8 cellular contexts compared by ENCODE assay signal in the genomic region with DNA sequence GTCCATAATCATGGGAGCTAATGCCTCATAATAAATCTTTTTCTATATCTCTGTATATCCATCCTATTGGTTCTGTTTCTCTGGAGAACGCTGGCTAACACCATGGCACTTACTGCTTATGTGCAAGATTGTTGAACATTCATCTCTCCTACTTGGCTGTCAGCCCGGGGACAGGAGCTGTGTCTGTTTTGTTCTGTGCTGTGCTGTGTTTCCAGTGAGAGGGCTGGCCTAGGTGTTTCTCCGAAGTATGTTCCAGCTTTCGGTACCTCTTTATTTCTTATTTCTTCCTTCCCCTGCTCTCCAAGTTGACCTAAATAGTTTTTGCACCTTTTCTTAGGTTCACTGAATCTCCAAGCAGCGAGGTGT. TPM values are rescaled to one million over a fixed set of nuclear protein-coding genes. Genes with fewer than 3 reads are reported as not detected.
DNase-seq lines count a peak whose midpoint lies in the region; ATAC-seq and TF ChIP-seq lines count a peak whose summit lies in the region.
"Had no signal": no experiment of that assay in that cellular context is flagged by ENCODE, and none has a peak within 500 bp of the region (broad histone marks: within the 10 kb centered on the region; RNA-seq: fewer than 3 reads in every experiment).

No MANE protein-coding gene starts in this region.

- H3K4me1 ChIP-seq in Peyer's patch, result peaks cover 3 to 25% (median 17%) of the 10 kb centered on the region in 4 donors
- peaks cover 28% of the 10 kb centered on the region for H3K4me1 ChIP-seq in mucosa of stomach (ENCODE audit: control insufficient read depth, insufficient read depth, low read length)
- peaks cover 0 to 4% of the 10 kb centered on the region in 2 donors for H3K4me1 ChIP-seq in aorta (ENCODE audit: control insufficient read depth in 1 of 2, insufficient read depth in 2 of 2, low read length in 2 of 2)

- H3K4me1 Mint-ChIP-seq in endothelial cell (ENCODE audit: unreplicated experiment), result peaks cover 20% of the 10 kb centered on the region

- H3K36me3 ChIP-seq in Peyer's patch (no peaks in the 10 kb centered on the region), mucosa of stomach (ENCODE audit: control insufficient read depth, insufficient read depth, low read length) (no peaks in the 10 kb centered on the region), aorta (ENCODE audit: control insufficient read depth in 1 of 2, insufficient read depth in 2 of 2, low read length in 1 of 2) (no peaks in the 10 kb centered on the region)

- peak; percentile 66 for ATAC-seq in aorta (ENCODE audit: low FRiP score)

- H3K36me3 Mint-ChIP-seq in endothelial cell (ENCODE audit: low read depth, unreplicated experiment), result no peaks in the 10 kb centered on the region

- no peak for TF ChIP-seq POLR2A in Peyer's patch (IDR thresholded peaks at IDR 0.05)

- H3K9ac ChIP-seq in mucosa of stomach (ENCODE audit: low read length), result peak overlapping the region; percentile 37

- peaks cover 19% of the 10 kb centered on the region for H3K27me3 Mint-ChIP-seq in endothelial cell (ENCODE audit: unreplicated experiment)

- intact Hi-C loops in aorta (cut with DNase I), result loop anchor here (2.0 kb wide), 2 partner anchors 18 to 38 kb away; partner anchors contain the start of gene NR4A1 (in 1 of the 2)

- H3K9me3 Mint-ChIP-seq in endothelial cell (ENCODE audit: unreplicated experiment), result no peaks in the 10 kb centered on the region

- H3K27me3 ChIP-seq in Peyer's patch (no peaks in the 10 kb centered on the region), mucosa of stomach (ENCODE audit: control insufficient read depth, insufficient read depth, low read length) (peaks cover 11% of the 10 kb centered on the region), aorta (ENCODE audit: control insufficient read depth in 1 of 2, insufficient read depth in 2 of 2, low read length in 1 of 2) (no peaks in the 10 kb centered on the region)

- WGBS in aorta, 2 donors, result 1 to 2% methylated on average over 5 of the region's 5 CpGs

- peak overlapping the region; percentile 55 for H3K27ac Mint-ChIP-seq in endothelial cell (ENCODE audit: unreplicated experiment)

- H3K27ac ChIP-seq in Peyer's patch, result peak overlapping the region; percentile 79 to 91 (median 84)
- peak overlapping the region; percentile 22 to 78 for H3K27ac ChIP-seq in aorta (ENCODE audit: low read depth in 1 of 2, low read length in 2 of 2)

- peak overlapping the region; percentile 77 for H3K4me3 Mint-ChIP-seq in endothelial cell (ENCODE audit: unreplicated experiment)

- H3K4me3 ChIP-seq in Peyer's patch, result peak overlapping the region; percentile 30 to 45 (median 40)
- no peak overlapping the region for H3K4me3 ChIP-seq in mucosa of stomach (ENCODE audit: low read length)
- no peak overlapping the region for H3K4me3 ChIP-seq in aorta (ENCODE audit: low read length in 2 of 2)

- H3K9me3 ChIP-seq in Peyer's patch (no peaks in the 10 kb centered on the region), mucosa of stomach (ENCODE audit: control insufficient read depth, low read length) (no peaks in the 10 kb centered on the region), aorta (ENCODE audit: control insufficient read depth, low read length) (no peaks in the 10 kb centered on the region)

- no peak for TF ChIP-seq CTCF in Peyer's patch (IDR thresholded peaks at IDR 0.05)
- no peak for TF ChIP-seq CTCF in endothelial cell (IDR thresholded peaks at IDR 0.05; ENCODE audit: unreplicated experiment)

- DNase-seq in H4 (ENCODE audit: low spot score) (peak; percentile 37), Peyer's patch (peak in 2 of 3 donors; percentile 45 to 78), endothelial cell (ENCODE audit: low spot score) (no peak), aorta (peak; percentile 73 to 81), Kasumi-1 (lab: John Stamatoyannopoulos, UW) (no peak)
- no peak for DNase-seq in stimulated activated CD8-positive, alpha-beta memory T cell treated with anti-CD3 and anti-CD28 coated beads, Interleukin-4, amount 100 ng/mL, for 48 hours

RNA-seq across cellular contexts. Expression of gene NR4A1, which starts 18.8 kb away (rescaled TPM):
- 0.16 and 0.54 TPM in 2 replicates for total RNA-seq in H4 (2014; rRNA removed; shearing (Covaris generic))
- 100 to 1,000 TPM in 1 of 4 donors, 10 to 100 TPM in 2, 1 to 10 TPM in 1; 3.9 to 265 (median 42.2) TPM for total RNA-seq in Peyer's patch
- 1.0 TPM for total RNA-seq in endothelial cell (ENCODE audit: unreplicated experiment)
- total RNA-seq in aorta, result 100 to 1,000 TPM; 175 to 677 TPM
- 100 to 1,000 TPM in 1 of 2 donors, 10 to 100 TPM in 1; 48.2 to 392 TPM for polyA plus RNA-seq in aorta

RNA-seq across cellular contexts. Expression of gene TAMALIN, which starts 25.7 kb away (rescaled TPM):
- 0.35 and 1.8 TPM in 2 replicates for total RNA-seq in H4 (2014; rRNA removed; shearing (Covaris generic))
- total RNA-seq in Peyer's patch (100 to 1,000 TPM in 1 of 4 donors, 10 to 100 TPM in 1, 1 to 10 TPM in 2; 1.2 to 112 (median 16.2) TPM), endothelial cell (ENCODE audit: unreplicated experiment) (29.7 TPM), aorta (100 to 1,000 TPM in 1 of 2 donors, 10 to 100 TPM in 1; 64.2 to 129 TPM)
- polyA plus RNA-seq in aorta, result 10 to 100 TPM in 1 of 2 donors, 1 to 10 TPM in 1; 7.1 to 13.8 TPM

RNA-seq across cellular contexts. Expression of gene ATG101, which starts 37.4 kb away (rescaled TPM):
- total RNA-seq in H4 (2014; rRNA removed; shearing (Covaris generic)), result 57.5 and 63.0 TPM in 2 replicates
- total RNA-seq in Peyer's patch (10 to 100 TPM; 31.5 to 39.6 (median 33.9) TPM), endothelial cell (ENCODE audit: unreplicated experiment) (30.6 TPM), aorta (10 to 100 TPM; 28.2 to 32.2 TPM)
- polyA plus RNA-seq in aorta, result 10 to 100 TPM; 40.9 to 44.0 TPM

RNA-seq across cellular contexts. Expression of gene SMIM41, which starts 47.1 kb away (rescaled TPM):
- not detected in 2 replicates for total RNA-seq in H4 (2014; rRNA removed; shearing (Covaris generic))
- total RNA-seq in Peyer's patch (1 to 10 TPM in 2 of 4 donors, not detected in 2; 1.4 to 6.6 TPM), endothelial cell (ENCODE audit: unreplicated experiment) (not detected), aorta (under 1 TPM in 1 of 2 donors, not detected in 1; 0.84 TPM)
- not detected for polyA plus RNA-seq in aorta
- total RNA-seq: subcutaneous adipose tissue had no signal

Comparison
In these comparisons a context has a peak if more than half of its experiments do, and no peak if none do; other contexts are left out.
1. DNase-seq: peak in H4 (single experiment), Peyer's patch (2 of 3) and aorta (2 of 2); none in endothelial cell (single experiment), stimulated activated CD8-positive, alpha-beta memory T cell treated with anti-CD3 and anti-CD28 coated beads, Interleukin-4, amount 100 ng/mL, for 48 hours (single experiment) and Kasumi-1 (0 of 2).
2. H3K4me3 ChIP-seq: peak in Peyer's patch (4 of 4); none in mucosa of stomach (single experiment) and aorta (0 of 2).